In genomic region chr17:75904749-75905521, GRCh38 we compare ENCODE assay signal across 1 cellular context.
TF ChIP-seq lines count a peak whose summit lies in the region.

Gene MRPL38, minus strand, starts transcription at chr17:75904884. Its CDS starts 9 bp downstream, at chr17:75904875.

TF ChIP-seq in HepG2, 621 proteins besides CTCF, POLR2A, EP300 and RAD21 (continued from another document and continues in another):
- no peak for TF ChIP-seq FOXP1 (IDR thresholded peaks at IDR 0.05)
- peak; percentile 43 for TF ChIP-seq FOXP1 (CRISPR knock-in tag; IDR thresholded peaks at IDR 0.05)
- TF ChIP-seq, protein P1, sequence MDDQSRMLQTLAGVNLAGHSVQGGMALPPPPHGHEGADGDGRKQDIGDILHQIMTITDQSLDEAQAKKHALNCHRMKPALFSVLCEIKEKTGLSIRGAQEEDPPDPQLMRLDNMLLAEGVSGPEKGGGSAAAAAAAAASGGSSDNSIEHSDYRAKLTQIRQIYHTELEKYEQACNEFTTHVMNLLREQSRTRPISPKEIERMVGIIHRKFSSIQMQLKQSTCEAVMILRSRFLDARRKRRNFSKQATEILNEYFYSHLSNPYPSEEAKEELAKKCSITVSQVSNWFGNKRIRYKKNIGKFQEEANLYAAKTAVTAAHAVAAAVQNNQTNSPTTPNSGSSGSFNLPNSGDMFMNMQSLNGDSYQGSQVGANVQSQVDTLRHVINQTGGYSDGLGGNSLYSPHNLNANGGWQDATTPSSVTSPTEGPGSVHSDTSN (CRISPR knock-in tag; IDR thresholded peaks at IDR 0.05; ENCODE audit: borderline replicate concordance), result 0 out of 2 replicates have a peak, but pooled peaks have one; percentile 16
- TF ChIP-seq ZFP41 (CRISPR knock-in tag; IDR thresholded peaks at IDR 0.05; ENCODE audit: borderline replicate concordance), result no peak
- peak; percentile 82; the same call in 1 of the 2 replicates for TF ChIP-seq MLXIP (CRISPR knock-in tag; IDR thresholded peaks at IDR 0.05; ENCODE audit: borderline replicate concordance)
- peak; percentile 96; the same call in 1 of the 2 replicates for TF ChIP-seq WIZ (CRISPR knock-in tag; IDR thresholded peaks at IDR 0.05)
- peak; percentile 15; the same call in 1 of the 2 replicates for TF ChIP-seq NR2F2 (IDR thresholded peaks at IDR 0.05; ENCODE audit: borderline replicate concordance, low read depth)
- TF ChIP-seq AKAP8 (CRISPR knock-in tag; IDR thresholded peaks at IDR 0.05), result peak; percentile 81
- peak; percentile 65 for TF ChIP-seq ZNF629 (CRISPR knock-in tag; conservative IDR thresholded peaks at IDR 0.05)
- TF ChIP-seq, protein P2, sequence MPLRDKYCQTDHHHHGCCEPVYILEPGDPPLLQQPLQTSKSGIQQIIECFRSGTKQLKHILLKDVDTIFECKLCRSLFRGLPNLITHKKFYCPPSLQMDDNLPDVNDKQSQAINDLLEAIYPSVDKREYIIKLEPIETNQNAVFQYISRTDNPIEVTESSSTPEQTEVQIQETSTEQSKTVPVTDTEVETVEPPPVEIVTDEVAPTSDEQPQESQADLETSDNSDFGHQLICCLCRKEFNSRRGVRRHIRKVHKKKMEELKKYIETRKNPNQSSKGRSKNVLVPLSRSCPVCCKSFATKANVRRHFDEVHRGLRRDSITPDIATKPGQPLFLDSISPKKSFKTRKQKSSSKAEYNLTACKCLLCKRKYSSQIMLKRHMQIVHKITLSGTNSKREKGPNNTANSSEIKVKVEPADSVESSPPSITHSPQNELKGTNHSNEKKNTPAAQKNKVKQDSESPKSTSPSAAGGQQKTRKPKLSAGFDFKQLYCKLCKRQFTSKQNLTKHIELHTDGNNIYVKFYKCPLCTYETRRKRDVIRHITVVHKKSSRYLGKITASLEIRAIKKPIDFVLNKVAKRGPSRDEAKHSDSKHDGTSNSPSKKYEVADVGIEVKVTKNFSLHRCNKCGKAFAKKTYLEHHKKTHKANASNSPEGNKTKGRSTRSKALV (CRISPR knock-in tag; IDR thresholded peaks at IDR 0.05), result peak; percentile 93; the same call in 1 of the 2 replicates
- peak; percentile 53; the same call in 1 of the 2 replicates for TF ChIP-seq SIX1 (CRISPR knock-in tag; IDR thresholded peaks at IDR 0.05; ENCODE audit: borderline replicate concordance)
- TF ChIP-seq, protein P3, sequence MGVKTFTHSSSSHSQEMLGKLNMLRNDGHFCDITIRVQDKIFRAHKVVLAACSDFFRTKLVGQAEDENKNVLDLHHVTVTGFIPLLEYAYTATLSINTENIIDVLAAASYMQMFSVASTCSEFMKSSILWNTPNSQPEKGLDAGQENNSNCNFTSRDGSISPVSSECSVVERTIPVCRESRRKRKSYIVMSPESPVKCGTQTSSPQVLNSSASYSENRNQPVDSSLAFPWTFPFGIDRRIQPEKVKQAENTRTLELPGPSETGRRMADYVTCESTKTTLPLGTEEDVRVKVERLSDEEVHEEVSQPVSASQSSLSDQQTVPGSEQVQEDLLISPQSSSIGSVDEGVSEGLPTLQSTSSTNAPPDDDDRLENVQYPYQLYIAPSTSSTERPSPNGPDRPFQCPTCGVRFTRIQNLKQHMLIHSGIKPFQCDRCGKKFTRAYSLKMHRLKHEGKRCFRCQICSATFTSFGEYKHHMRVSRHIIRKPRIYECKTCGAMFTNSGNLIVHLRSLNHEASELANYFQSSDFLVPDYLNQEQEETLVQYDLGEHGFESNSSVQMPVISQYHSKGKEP (CRISPR knock-in tag; IDR thresholded peaks at IDR 0.05), result peak; percentile 82; the same call in 1 of the 2 replicates
- TF ChIP-seq ZNF775 (CRISPR knock-in tag; IDR thresholded peaks at IDR 0.05; ENCODE audit: borderline replicate concordance), result no peak
- TF ChIP-seq SAFB2 (CRISPR knock-in tag; IDR thresholded peaks at IDR 0.05; ENCODE audit: borderline replicate concordance, low read depth), result peak; percentile 97; the same call in 1 of the 2 replicates
- TF ChIP-seq ZNF513 (CRISPR knock-in tag; conservative IDR thresholded peaks at IDR 0.05), result no peak
- TF ChIP-seq GRHL1 (CRISPR knock-in tag; conservative IDR thresholded peaks at IDR 0.05), result no peak
- TF ChIP-seq GPBP1L1 (CRISPR knock-in tag; IDR thresholded peaks at IDR 0.05), result no peak
- TF ChIP-seq NR2F1 (CRISPR knock-in tag; IDR thresholded peaks at IDR 0.05), result peak in 1 of 2 experiments; percentile 48; a peak in 2 of 4 replicates
- TF ChIP-seq HDAC1 (CRISPR knock-in tag; IDR thresholded peaks at IDR 0.05), result peak; percentile 92
- TF ChIP-seq, protein P4, sequence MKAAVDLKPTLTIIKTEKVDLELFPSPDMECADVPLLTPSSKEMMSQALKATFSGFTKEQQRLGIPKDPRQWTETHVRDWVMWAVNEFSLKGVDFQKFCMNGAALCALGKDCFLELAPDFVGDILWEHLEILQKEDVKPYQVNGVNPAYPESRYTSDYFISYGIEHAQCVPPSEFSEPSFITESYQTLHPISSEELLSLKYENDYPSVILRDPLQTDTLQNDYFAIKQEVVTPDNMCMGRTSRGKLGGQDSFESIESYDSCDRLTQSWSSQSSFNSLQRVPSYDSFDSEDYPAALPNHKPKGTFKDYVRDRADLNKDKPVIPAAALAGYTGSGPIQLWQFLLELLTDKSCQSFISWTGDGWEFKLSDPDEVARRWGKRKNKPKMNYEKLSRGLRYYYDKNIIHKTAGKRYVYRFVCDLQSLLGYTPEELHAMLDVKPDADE (CRISPR knock-in tag; IDR thresholded peaks at IDR 0.05), result 0 out of 2 replicates have a peak, but pooled peaks have one; percentile 63
- TF ChIP-seq ZNF619 (CRISPR knock-in tag; IDR thresholded peaks at IDR 0.05), result peak; percentile 88
- TF ChIP-seq RELA (CRISPR knock-in tag; IDR thresholded peaks at IDR 0.05), result peak; percentile 98
- TF ChIP-seq, protein P5, sequence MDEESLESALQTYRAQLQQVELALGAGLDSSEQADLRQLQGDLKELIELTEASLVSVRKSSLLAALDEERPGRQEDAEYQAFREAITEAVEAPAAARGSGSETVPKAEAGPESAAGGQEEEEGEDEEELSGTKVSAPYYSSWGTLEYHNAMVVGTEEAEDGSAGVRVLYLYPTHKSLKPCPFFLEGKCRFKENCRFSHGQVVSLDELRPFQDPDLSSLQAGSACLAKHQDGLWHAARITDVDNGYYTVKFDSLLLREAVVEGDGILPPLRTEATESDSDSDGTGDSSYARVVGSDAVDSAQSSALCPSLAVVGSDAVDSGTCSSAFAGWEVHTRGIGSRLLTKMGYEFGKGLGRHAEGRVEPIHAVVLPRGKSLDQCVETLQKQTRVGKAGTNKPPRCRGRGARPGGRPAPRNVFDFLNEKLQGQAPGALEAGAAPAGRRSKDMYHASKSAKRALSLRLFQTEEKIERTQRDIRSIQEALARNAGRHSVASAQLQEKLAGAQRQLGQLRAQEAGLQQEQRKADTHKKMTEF (CRISPR knock-in tag; IDR thresholded peaks at IDR 0.05), result peak; percentile 100
- peak; percentile 95 for TF ChIP-seq CBFB (CRISPR knock-in tag; IDR thresholded peaks at IDR 0.05)
- TF ChIP-seq TBP (CRISPR knock-in tag; IDR thresholded peaks at IDR 0.05), result 0 out of 2 replicates have a peak, but pooled peaks have one; percentile 48
- TF ChIP-seq HMG20B (CRISPR knock-in tag; conservative IDR thresholded peaks at IDR 0.05), result peak; percentile 89
- no peak for TF ChIP-seq DBP (CRISPR knock-in tag; IDR thresholded peaks at IDR 0.05; ENCODE audit: not compliant biosample characterization)
- peak; percentile 94 for TF ChIP-seq THAP11 (CRISPR knock-in tag; IDR thresholded peaks at IDR 0.05)
- peak; percentile 98 for TF ChIP-seq ZNF572 (CRISPR knock-in tag; IDR thresholded peaks at IDR 0.05)
- peak; percentile 86 for TF ChIP-seq ZSCAN20 (CRISPR knock-in tag; IDR thresholded peaks at IDR 0.05; ENCODE audit: borderline replicate concordance)
- TF ChIP-seq, protein P6, sequence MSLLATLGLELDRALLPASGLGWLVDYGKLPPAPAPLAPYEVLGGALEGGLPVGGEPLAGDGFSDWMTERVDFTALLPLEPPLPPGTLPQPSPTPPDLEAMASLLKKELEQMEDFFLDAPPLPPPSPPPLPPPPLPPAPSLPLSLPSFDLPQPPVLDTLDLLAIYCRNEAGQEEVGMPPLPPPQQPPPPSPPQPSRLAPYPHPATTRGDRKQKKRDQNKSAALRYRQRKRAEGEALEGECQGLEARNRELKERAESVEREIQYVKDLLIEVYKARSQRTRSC (CRISPR knock-in tag; IDR thresholded peaks at IDR 0.05; ENCODE audit: low read depth), result no peak
- peak; percentile 96 for TF ChIP-seq ZFP90 (CRISPR knock-in tag; IDR thresholded peaks at IDR 0.05; ENCODE audit: borderline replicate concordance)
